In genomic region chr21:45358261-45358670, GRCh38 we compare ENCODE assay signal across 19 cellular contexts. TPM values are rescaled to one million over a fixed set of nuclear protein-coding genes. Genes with fewer than 3 reads are reported as not detected.
DNase-seq lines count a peak whose midpoint lies in the region; ATAC-seq and TF ChIP-seq lines count a peak whose summit lies in the region.
"Had no signal": no experiment of that assay in that cellular context is flagged by ENCODE, and none has a peak within 500 bp of the region (broad histone marks: within the 10 kb centered on the region; RNA-seq: fewer than 3 reads in every experiment).

No MANE protein-coding gene starts in this region.

- H3K36me3 Mint-ChIP-seq in progenitor cell of endocrine pancreas (ENCODE audit: insufficient read depth) (no peaks in the 10 kb centered on the region), type B pancreatic cell (no peaks in the 10 kb centered on the region)
- H3K36me3 Mint-ChIP-seq: naive thymus-derived CD8-positive, alpha-beta T cell; stimulated activated naive B cell treated with anti-CD40 and anti-IgM and Interleukin-4, amounts not matched to agents 10 μg/mL and 1 μg/mL and 100 μg/mL, for 72 hours had no signal

- H3K9me3 ChIP-seq in ascending aorta (no peaks in the 10 kb centered on the region), left ventricle myocardium inferior (replicated peaks) (no peaks in the 10 kb centered on the region)

- H3K4me3 ChIP-seq in ascending aorta (no peak overlapping the region), left ventricle myocardium inferior (no peak overlapping the region)
- H3K4me3 ChIP-seq: SK-N-MC had no signal

- H3K9me3 Mint-ChIP-seq in progenitor cell of endocrine pancreas (ENCODE audit: low read depth) (no peaks in the 10 kb centered on the region), type B pancreatic cell (no peaks in the 10 kb centered on the region)
- H3K9me3 Mint-ChIP-seq: central memory CD8-positive, alpha-beta T cell; naive thymus-derived CD8-positive, alpha-beta T cell; stimulated activated naive B cell treated with anti-CD40 and anti-IgM and Interleukin-4, amounts not matched to agents 10 μg/mL and 1 μg/mL and 100 μg/mL, for 72 hours had no signal

- H3K27ac ChIP-seq in ascending aorta (peak overlapping the region; percentile 7 to 50), left ventricle myocardium inferior (replicated peaks) (peak overlapping the region; percentile 90)
- H3K27ac ChIP-seq: SK-N-MC had no signal

- H3K27ac Mint-ChIP-seq in progenitor cell of endocrine pancreas, result peak overlapping the region; percentile 80
- H3K27ac Mint-ChIP-seq in type B pancreatic cell, result peak overlapping the region; percentile 68
- H3K27ac Mint-ChIP-seq: B cell; naive thymus-derived CD8-positive, alpha-beta T cell; stimulated activated naive B cell treated with anti-CD40 and anti-IgM and Interleukin-4, amounts not matched to agents 10 μg/mL and 1 μg/mL and 100 μg/mL, for 72 hours had no signal

- H3K4me1 Mint-ChIP-seq in progenitor cell of endocrine pancreas (ENCODE audit: low read depth) (peaks cover 50% of the 10 kb centered on the region), type B pancreatic cell (ENCODE audit: unreplicated experiment) (peaks cover 46% of the 10 kb centered on the region)
- H3K4me1 Mint-ChIP-seq: central memory CD8-positive, alpha-beta T cell had no signal

- TF ChIP-seq CTCF in ascending aorta (IDR thresholded peaks at IDR 0.05), result no peak
- no peak for TF ChIP-seq CTCF in left ventricle myocardium inferior (IDR thresholded peaks at IDR 0.05; ENCODE audit: borderline replicate concordance)
- no peak for TF ChIP-seq CTCF in progenitor cell of endocrine pancreas (IDR thresholded peaks at IDR 0.05; ENCODE audit: unreplicated experiment)
- no peak for TF ChIP-seq CTCF in type B pancreatic cell (conservative IDR thresholded peaks at IDR 0.05)

- DNase-seq in ascending aorta (ENCODE audit: low spot score in 2 of 2) (no peak), left ventricle myocardium inferior (no peak), progenitor cell of endocrine pancreas (ENCODE audit: low spot score, unreplicated experiment) (no peak), type B pancreatic cell (ENCODE audit: extremely low spot score, unreplicated experiment) (no peak), NCI-H2081 treated with DMSO at 0.1 percent for 48 hours (lab: John Stamatoyannopoulos, UW) (no peak), NCI-H2227 (lab: John Stamatoyannopoulos, UW; ENCODE audit: unreplicated experiment) (no peak)
- DNase-seq: activated CD4-positive, alpha-beta T cell treated with anti-CD3 and anti-CD28 coated beads for 48 hours; activated CD8-positive, alpha-beta memory T cell treated with anti-CD3 and anti-CD28 coated beads, Interleukin-2, amount 50 U/mL, for 4 hours; activated gamma-delta T cell; effector CD8-positive, alpha-beta T cell; NCI-H1417; NCI-H2171 treated with DMSO at 0.1 percent for 48 hours; NCI-H82; stimulated activated naive B cell treated with anti-CD40 and anti-IgM and Interleukin-4, amounts not matched to agents 10 μg/mL and 1 μg/mL and 100 μg/mL, for 72 hours had no signal

- H3K4me3 Mint-ChIP-seq in progenitor cell of endocrine pancreas (ENCODE audit: low read depth) (no peak overlapping the region), type B pancreatic cell (no peak overlapping the region)
- H3K4me3 Mint-ChIP-seq: B cell; central memory CD8-positive, alpha-beta T cell; naive thymus-derived CD8-positive, alpha-beta T cell; stimulated activated naive B cell treated with anti-CD40 and anti-IgM and Interleukin-4, amounts not matched to agents 10 μg/mL and 1 μg/mL and 100 μg/mL, for 72 hours had no signal

- intact Hi-C loops in ascending aorta (cut with DNase I) (no loop called here), left ventricle myocardium inferior (cut with micrococcal nuclease) (no loop called here)

- peaks cover 0 to 5% of the 10 kb centered on the region in 2 donors for H3K4me1 ChIP-seq in ascending aorta
- peaks cover 67% of the 10 kb centered on the region for H3K4me1 ChIP-seq in left ventricle myocardium inferior

- no peak for ATAC-seq in HG02870 (IDR thresholded peaks at IDR 0.05; ENCODE audit: unreplicated experiment)
- ATAC-seq: naive thymus-derived CD8-positive, alpha-beta T cell; stimulated activated naive B cell treated with anti-CD40 and anti-IgM and Interleukin-4, amounts not matched to agents 10 μg/mL and 1 μg/mL and 100 μg/mL, for 72 hours had no signal

- H3K27me3 Mint-ChIP-seq in progenitor cell of endocrine pancreas, result no peaks in the 10 kb centered on the region
- no peaks in the 10 kb centered on the region for H3K27me3 Mint-ChIP-seq in type B pancreatic cell

- H3K36me3 ChIP-seq in ascending aorta, result no peaks in the 10 kb centered on the region
- H3K36me3 ChIP-seq in left ventricle myocardium inferior, result no peaks in the 10 kb centered on the region

- H3K27me3 ChIP-seq in ascending aorta, result no peaks in the 10 kb centered on the region
- H3K27me3 ChIP-seq in left ventricle myocardium inferior (ENCODE audit: low read depth), result no peaks in the 10 kb centered on the region

RNA-seq across cellular contexts. Expression of gene COL18A1, which starts 46.7 kb away (rescaled TPM):
- total RNA-seq in ascending aorta (699 TPM), left ventricle myocardium inferior (66.5 TPM), progenitor cell of endocrine pancreas (271 TPM in 2 replicates), type B pancreatic cell (ENCODE audit: low replicate concordance) (150 and 168 TPM in 2 replicates)
